12 cellular contexts compared by ENCODE assay signal in the genomic region with DNA sequence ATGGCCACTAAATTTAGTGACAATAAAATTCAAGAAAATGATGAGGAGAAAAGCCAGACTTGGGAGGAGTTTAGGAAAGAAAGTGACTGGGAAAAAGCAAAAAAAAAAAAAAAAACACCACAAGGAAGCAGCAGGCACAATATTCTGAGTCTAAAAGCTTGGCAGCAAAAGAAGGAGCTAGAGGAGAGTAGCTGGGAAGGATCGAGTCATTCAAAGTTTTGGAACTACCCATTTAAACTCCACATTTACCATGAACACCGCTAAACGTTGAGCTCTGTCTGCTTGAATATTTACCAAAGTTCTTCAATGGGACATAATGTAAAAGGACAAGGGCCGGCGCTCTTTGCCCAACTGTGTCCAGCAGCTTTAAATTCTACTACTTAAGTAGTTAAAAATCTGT.
DNase-seq lines count a peak whose midpoint lies in the region; ATAC-seq, FAIRE-seq and TF ChIP-seq lines count a peak whose summit lies in the region.
"Had no signal": no experiment of that assay in that cellular context is flagged by ENCODE, and none has a peak within 500 bp of the region (broad histone marks: within the 10 kb centered on the region; RNA-seq: fewer than 3 reads in every experiment).

No MANE protein-coding gene starts in this region.

- ATAC-seq in HG02981 (IDR thresholded peaks at IDR 0.05; ENCODE audit: unreplicated experiment) = no peak
- ATAC-seq: HCT116 had no signal

- POLR2A ChIA-PET in CD8-positive, alpha-beta memory T cell (lab: Charles Lee) = interaction anchor here (0.6 to 0.7 kb wide), 3 partner anchors 80 to 616 kb away, joined by 3 to 5 read pairs (median 4); no protein-coding TSS in a partner anchor
- POLR2A ChIA-PET in endothelial cell of umbilical vein (lab: Charles Lee) = interaction anchor here (0.6 to 0.7 kb wide), 3 partner anchors 22 to 375 kb away, joined by 4 to 6 read pairs (median 6); no protein-coding TSS in a partner anchor

- H3K79me2 ChIP-seq in endothelial cell of umbilical vein (ENCODE audit: control insufficient read depth, insufficient read depth, low read length) = peaks cover 10% of the 10 kb centered on the region

- DNase-seq in CD8-positive, alpha-beta memory T cell = no peak
- DNase-seq in Peyer's patch (no peak), endothelial cell of umbilical vein (ENCODE audit: low read depth, low spot score) (peak; percentile 31), germinal center (ENCODE audit: low spot score) (no peak), Calu3 (no peak)
- DNase-seq in stimulated activated CD4-positive, alpha-beta T cell treated with anti-CD3 and anti-CD28 coated beads, Interleukin-15, amount 100 ng/mL, for 24 hours = no peak
- DNase-seq: activated CD8-positive, alpha-beta memory T cell treated with anti-CD3 and anti-CD28 coated beads for 24 hours had no signal

- no peaks in the 10 kb centered on the region for H3K9me1 ChIP-seq in endothelial cell of umbilical vein (replicated peaks; ENCODE audit: control insufficient read depth, extremely low read depth, insufficient read depth, low read length)

- H3K9me3 ChIP-seq in CD8-positive, alpha-beta memory T cell (ENCODE audit: low read length) = no peaks in the 10 kb centered on the region
- H3K9me3 ChIP-seq in Peyer's patch (no peaks in the 10 kb centered on the region), endothelial cell of umbilical vein (replicated peaks; ENCODE audit: control insufficient read depth, insufficient read depth, low read length) (no peaks in the 10 kb centered on the region), skeletal muscle satellite cell (replicated peaks; ENCODE audit: low read length) (no peaks in the 10 kb centered on the region)
- H3K9me3 ChIP-seq: neutrophil had no signal

- peak overlapping the region; percentile 56 for H3K4me2 ChIP-seq in endothelial cell of umbilical vein (ENCODE audit: insufficient read depth, low read length)
- peak overlapping the region; percentile 60 for H3K4me2 ChIP-seq in skeletal muscle satellite cell (ENCODE audit: low read length)

- no peaks in the 10 kb centered on the region for H3K27me3 Mint-ChIP-seq in CD8-positive, alpha-beta memory T cell
- H3K27me3 Mint-ChIP-seq in Calu3 (ENCODE audit: unreplicated experiment) = no peaks in the 10 kb centered on the region

- peaks cover 0 to 72% (median 29%) of the 10 kb centered on the region in 3 donors for H3K36me3 Mint-ChIP-seq in CD8-positive, alpha-beta memory T cell
- H3K36me3 Mint-ChIP-seq in Calu3 (ENCODE audit: insufficient read depth, unreplicated experiment) = no peaks in the 10 kb centered on the region

- TF ChIP-seq CTCF in Peyer's patch (IDR thresholded peaks at IDR 0.05) (no peak), endothelial cell of umbilical vein (IDR thresholded peaks at IDR 0.05; ENCODE audit: extremely low read depth in 1 of 2, insufficient read depth in 1 of 2, low read depth in 1 of 2, low read length in 2 of 2) (no peak), Calu3 (IDR thresholded peaks at IDR 0.05; ENCODE audit: unreplicated experiment) (no peak)

- peaks cover 56% of the 10 kb centered on the region for H3K4me1 ChIP-seq in CD8-positive, alpha-beta memory T cell (ENCODE audit: insufficient read depth, low read length)
- H3K4me1 ChIP-seq in Peyer's patch (peaks cover 0 to 35% (median 15%) of the 10 kb centered on the region in 4 donors), endothelial cell of umbilical vein (ENCODE audit: control insufficient read depth, extremely low read depth, insufficient read depth, low read length) (peaks cover 50% of the 10 kb centered on the region), skeletal muscle satellite cell (ENCODE audit: control insufficient read depth, insufficient read depth, low read length) (peaks cover 50% of the 10 kb centered on the region)

- H3K27ac Mint-ChIP-seq in CD8-positive, alpha-beta memory T cell = peak overlapping the region in 6 of 8 donors; percentile 30 to 85 (median 60)
- no peak overlapping the region for H3K27ac Mint-ChIP-seq in Calu3 (ENCODE audit: unreplicated experiment)

- intact Hi-C loops in endothelial cell of umbilical vein (cut with micrococcal nuclease) = loop anchor here (1.0 to 10.0 kb wide), 4 partner anchors 8 to 436 kb away; no protein-coding TSS in a partner anchor
- intact Hi-C loops in Calu3 (cut with micrococcal nuclease; ENCODE audit: unreplicated experiment) = no loop called here

- FAIRE-seq in endothelial cell of umbilical vein (lab: Jason Lieb, UNC) = no peak

- no peak overlapping the region for H3K27ac ChIP-seq in CD8-positive, alpha-beta memory T cell (ENCODE audit: low read depth, low read length)
- peak overlapping the region; percentile 5 to 68 (median 34) for H3K27ac ChIP-seq in Peyer's patch
- peak overlapping the region; percentile 92 for H3K27ac ChIP-seq in endothelial cell of umbilical vein (ENCODE audit: insufficient read depth, low read depth, low read length)
- H3K27ac ChIP-seq: RWPE1 had no signal

- H3K9ac ChIP-seq in endothelial cell of umbilical vein (replicated peaks; ENCODE audit: extremely low read depth, insufficient read depth, low read length) (peak overlapping the region; percentile 82), skeletal muscle satellite cell (ENCODE audit: low read depth, low read length) (peak overlapping the region; percentile 82)

- H3K36me3 ChIP-seq in CD8-positive, alpha-beta memory T cell (ENCODE audit: insufficient read depth, low read length) = no peaks in the 10 kb centered on the region
- H3K36me3 ChIP-seq in Peyer's patch (no peaks in the 10 kb centered on the region), endothelial cell of umbilical vein (ENCODE audit: control insufficient read depth in 2 of 2, extremely low read depth in 1 of 2, insufficient read depth in 2 of 2, low read length in 2 of 2) (no peaks in the 10 kb centered on the region), skeletal muscle satellite cell (ENCODE audit: insufficient read depth, low read length) (peaks cover 5% of the 10 kb centered on the region)
- H3K36me3 ChIP-seq: neutrophil had no signal

- BruUV-seq in endothelial cell of umbilical vein (replicated peaks; lab: Mats Ljungman, UMichigan) = no TSS peak
- BruUV-seq in Calu3 (replicated peaks; lab: Mats Ljungman, UMichigan) = no TSS peak

- H4K20me1 ChIP-seq in endothelial cell of umbilical vein (replicated peaks; ENCODE audit: control insufficient read depth, extremely low read depth, insufficient read depth, low read length) = no peaks in the 10 kb centered on the region

- H3K27me3 ChIP-seq in CD8-positive, alpha-beta memory T cell (ENCODE audit: insufficient read depth, low read length, poor library complexity, severe bottlenecking) = no peaks in the 10 kb centered on the region
- no peaks in the 10 kb centered on the region for H3K27me3 ChIP-seq in Peyer's patch
- no peaks in the 10 kb centered on the region for H3K27me3 ChIP-seq in endothelial cell of umbilical vein (ENCODE audit: control insufficient read depth in 2 of 2, insufficient read depth in 2 of 2, low read length in 2 of 2)
- no peaks in the 10 kb centered on the region for H3K27me3 ChIP-seq in skeletal muscle satellite cell (ENCODE audit: control insufficient read depth, insufficient read depth, low read length)
- H3K27me3 ChIP-seq: neutrophil had no signal

- CTCF ChIA-PET in CD8-positive, alpha-beta memory T cell (lab: Charles Lee) = no interaction called here
- CTCF ChIA-PET in endothelial cell of umbilical vein (lab: Charles Lee) = interaction anchor here (0.6 to 2.2 kb wide), 10 partner anchors 9 to 551 kb away, joined by 3 to 10 read pairs (median 3); no protein-coding TSS in a partner anchor
- CTCF ChIA-PET in Calu3 (lab: Charles Lee) = interaction anchor here (0.7 kb wide), 2 partner anchors 20 to 93 kb away, joined by 4 to 5 read pairs; no protein-coding TSS in a partner anchor

- peaks cover 85 to 93% (median 87%) of the 10 kb centered on the region in 3 donors for H3K4me1 Mint-ChIP-seq in CD8-positive, alpha-beta memory T cell
- H3K4me1 Mint-ChIP-seq in Calu3 (ENCODE audit: low read depth, unreplicated experiment) = peaks cover 20% of the 10 kb centered on the region

- dilution Hi-C loops in endothelial cell of umbilical vein (cut with MboI; ENCODE audit: extremely low pct_ligation_motif_present, low sequenced_read_pairs) = no loop called here

- no peak overlapping the region for H2AFZ ChIP-seq in endothelial cell of umbilical vein (ENCODE audit: low read depth, low read length)

- no peaks in the 10 kb centered on the region for H3K9me3 Mint-ChIP-seq in CD8-positive, alpha-beta memory T cell
- H3K9me3 Mint-ChIP-seq in Calu3 (ENCODE audit: low read depth, unreplicated experiment) = no peaks in the 10 kb centered on the region

- peak overlapping the region in 1 of 7 donors; percentile 44 for H3K4me3 Mint-ChIP-seq in CD8-positive, alpha-beta memory T cell
- H3K4me3 Mint-ChIP-seq in Calu3 (ENCODE audit: low read depth, unreplicated experiment) = no peak overlapping the region

- no peak overlapping the region for H3K4me3 ChIP-seq in CD8-positive, alpha-beta memory T cell (ENCODE audit: low read length)
- no peak overlapping the region for H3K4me3 ChIP-seq in Peyer's patch
- no peak overlapping the region for H3K4me3 ChIP-seq in endothelial cell of umbilical vein (replicated peaks in 1 of 3; ENCODE audit: insufficient read depth in 1 of 3, low read depth in 1 of 3, low read length in 3 of 3)
- peak overlapping the region; percentile 8 for H3K4me3 ChIP-seq in skeletal muscle satellite cell (ENCODE audit: low read length)

- TF ChIP-seq POLR2A in Peyer's patch (IDR thresholded peaks at IDR 0.05) (no peak), endothelial cell of umbilical vein (IDR thresholded peaks at IDR 0.05; ENCODE audit: low read depth, low read length) (no peak)

TF ChIP-seq in endothelial cell of umbilical vein, 7 proteins besides CTCF, POLR2A, EP300 and RAD21:
- TF ChIP-seq, protein P1, sequence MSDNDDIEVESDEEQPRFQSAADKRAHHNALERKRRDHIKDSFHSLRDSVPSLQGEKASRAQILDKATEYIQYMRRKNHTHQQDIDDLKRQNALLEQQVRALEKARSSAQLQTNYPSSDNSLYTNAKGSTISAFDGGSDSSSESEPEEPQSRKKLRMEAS (IDR thresholded peaks at IDR 0.05; ENCODE audit: insufficient read depth, insufficient read length) = no peak
- TF ChIP-seq GATA2 (IDR thresholded peaks at IDR 0.05; ENCODE audit: insufficient read depth, insufficient read length, low read depth, low read length) = no peak
- no peak for TF ChIP-seq POLR2AphosphoS5 (IDR thresholded peaks at IDR 0.05; ENCODE audit: insufficient read depth, low read depth, low read length)
- TF ChIP-seq MYC (IDR thresholded peaks at IDR 0.05; ENCODE audit: low read depth, low read length) = no peak
- no peak for TF ChIP-seq JUN (IDR thresholded peaks at IDR 0.05; ENCODE audit: borderline replicate concordance, insufficient read depth, insufficient read length, low read depth)
- no peak for TF ChIP-seq EZH2 (IDR thresholded peaks at IDR 0.05; ENCODE audit: borderline replicate concordance, low read depth, low read length, severe bottlenecking)
